Comparison of ENCODE assay signal across 8 cellular contexts in genomic region chr6:26284537-26285142, GRCh38.
DNase-seq lines count a peak whose midpoint lies in the region; ATAC-seq and TF ChIP-seq lines count a peak whose summit lies in the region.

No MANE protein-coding gene starts in this region.

- in situ Hi-C loops in ACHN (cut with HindIII; ENCODE audit: low pct_ligation_motif_present, low pct_unique_long_range_greater_than_20kb, low sequenced_read_pairs), result no loop called here

- no peaks in the 10 kb centered on the region for H3K9me3 Mint-ChIP-seq in activated CD4-positive, alpha-beta T cell treated with anti-CD3 and anti-CD28 coated beads, Interleukin-2, amount 10 ng/mL, durations not matched to agents 24 days and 14 days
- H3K9me3 Mint-ChIP-seq in mesothelial cell of epicardium, result peaks cover 16% of the 10 kb centered on the region

- peaks cover 7% of the 10 kb centered on the region for H3K27me3 Mint-ChIP-seq in activated CD4-positive, alpha-beta T cell treated with anti-CD3 and anti-CD28 coated beads, Interleukin-2, amount 10 ng/mL, durations not matched to agents 24 days and 14 days
- peaks cover 4% of the 10 kb centered on the region for H3K27me3 Mint-ChIP-seq in mesothelial cell of epicardium (ENCODE audit: low read depth)

- peak overlapping the region; percentile 87 for H3K4me3 Mint-ChIP-seq in activated CD4-positive, alpha-beta T cell treated with anti-CD3 and anti-CD28 coated beads, Interleukin-2, amount 10 ng/mL, durations not matched to agents 24 days and 14 days
- peak overlapping the region; percentile 85 for H3K4me3 Mint-ChIP-seq in mesothelial cell of epicardium

- peaks cover 47% of the 10 kb centered on the region for H3K4me1 Mint-ChIP-seq in activated CD4-positive, alpha-beta T cell treated with anti-CD3 and anti-CD28 coated beads, Interleukin-2, amount 10 ng/mL, durations not matched to agents 24 days and 14 days
- peaks cover 34% of the 10 kb centered on the region for H3K4me1 Mint-ChIP-seq in mesothelial cell of epicardium

- intact Hi-C loops in activated CD4-positive, alpha-beta T cell treated with anti-CD3 and anti-CD28 coated beads, Interleukin-2, amount 10 ng/mL, durations not matched to agents 24 days and 14 days (cut with micrococcal nuclease), result loop anchor here (1.0 to 10.0 kb wide), 12 partner anchors 11 to 1608 kb away; partner anchors contain the start of gene HMGN4

- H3K36me3 Mint-ChIP-seq in activated CD4-positive, alpha-beta T cell treated with anti-CD3 and anti-CD28 coated beads, Interleukin-2, amount 10 ng/mL, durations not matched to agents 24 days and 14 days (ENCODE audit: low read depth), result peaks cover 16% of the 10 kb centered on the region
- no peaks in the 10 kb centered on the region for H3K36me3 Mint-ChIP-seq in mesothelial cell of epicardium

- TF ChIP-seq CTCF in mesothelial cell of epicardium (IDR thresholded peaks at IDR 0.05; ENCODE audit: unreplicated experiment), result no peak

- H3K27ac ChIP-seq in substantia nigra (ENCODE audit: low read depth, low read length, poor library complexity, severe bottlenecking), result peak overlapping the region; percentile 88

- peak overlapping the region; percentile 96 for H3K27ac Mint-ChIP-seq in activated CD4-positive, alpha-beta T cell treated with anti-CD3 and anti-CD28 coated beads, Interleukin-2, amount 10 ng/mL, durations not matched to agents 24 days and 14 days
- H3K27ac Mint-ChIP-seq in mesothelial cell of epicardium, result peak overlapping the region; percentile 99

- peak; percentile 74 for DNase-seq in ELF-1 (ENCODE audit: low read depth, low spot score)
- DNase-seq in NCI-H128 (lab: John Stamatoyannopoulos, UW; ENCODE audit: unreplicated experiment), result peak; percentile 30
- peak; percentile 87 for DNase-seq in activated CD4-positive, alpha-beta T cell treated with anti-CD3 and anti-CD28 coated beads, Interleukin-2, amount 10 ng/mL, durations not matched to agents 24 days and 14 days
- DNase-seq in effector CD8-positive, alpha-beta T cell (lab: John Stamatoyannopoulos, UW), result peak; percentile 7
- DNase-seq in mesothelial cell of epicardium (ENCODE audit: low spot score in 2 of 2, unreplicated experiment in 2 of 2), result peak in 1 of 2 experiments; percentile 61
- peak in 19 of 49 donors; percentile 2 to 37 (median 9) for DNase-seq in substantia nigra (lab: John Stamatoyannopoulos, UW)
- no peak for DNase-seq in ACHN

- no peak for ATAC-seq in HG03521 (IDR thresholded peaks at IDR 0.05; ENCODE audit: unreplicated experiment)
